ENCODE assay signal across 20 cellular contexts in genomic region chr6:150235218-150235617, GRCh38.
"Had no signal": no experiment of that assay in that cellular context is flagged by ENCODE, and none has a peak within 500 bp of the region (broad histone marks: within the 10 kb centered on the region; RNA-seq: fewer than 3 reads in every experiment).

No MANE protein-coding gene starts in this region.

- H3K27me3 ChIP-seq: esophagus muscularis mucosa, gastrocnemius medialis, ovary, right atrium auricular region, sigmoid colon had no signal

- H3K36me3 Mint-ChIP-seq: memory B cell, mesothelial cell of epicardium, natural killer cell had no signal

- H3K9me3 ChIP-seq: esophagus muscularis mucosa, gastrocnemius medialis, lower lobe of right lung, ovary, right atrium auricular region, sigmoid colon had no signal

- H3K36me3 ChIP-seq: esophagus muscularis mucosa, gastrocnemius medialis, lower lobe of right lung, ovary, right atrium auricular region, sigmoid colon had no signal

- H3K4me3 Mint-ChIP-seq: memory B cell, mesothelial cell of epicardium, natural killer cell, neural crest cell had no signal

- H3K27ac ChIP-seq: epithelial cell of prostate, esophagus muscularis mucosa, gastrocnemius medialis, lower lobe of right lung, ovary, sigmoid colon, skin epidermis had no signal

- H3K4me1 ChIP-seq: sigmoid colon had no signal

- H3K9me3 Mint-ChIP-seq: natural killer cell had no signal

- ATAC-seq: gastrocnemius medialis, left lobe of liver, natural killer cell had no signal

- H3K27ac Mint-ChIP-seq: memory B cell, mesothelial cell of epicardium, natural killer cell had no signal

- H3K4me3 ChIP-seq: esophagus muscularis mucosa, gastrocnemius medialis, lower lobe of right lung, ovary, right atrium auricular region, sigmoid colon, skin epidermis had no signal

- DNase-seq: effector memory CD4-positive, alpha-beta T cell; gastrocnemius medialis; glutamatergic neuron; islet precursor cell; lower lobe of right lung; natural killer cell; ovary; sigmoid colon; stimulated activated CD4-positive, alpha-beta T cell treated with anti-CD3 and anti-CD28 coated beads, Interleukin-2, amount 100 ng/mL, for 24 hours; stimulated activated CD4-positive, alpha-beta T cell treated with anti-CD3 and anti-CD28 coated beads, Interleukin-4, amount 100 ng/mL, for 4 hours; stimulated activated naive CD4-positive, alpha-beta T cell treated with Interleukin-2 at 50 U/mL for 16 hours; trophoblast cell had no signal
